In genomic region chr7:92924800-92925199, GRCh38 we compare ENCODE assay signal across 20 cellular contexts.
"Had no signal": no experiment of that assay in that cellular context is flagged by ENCODE, and none has a peak within 500 bp of the region (broad histone marks: within the 10 kb centered on the region; RNA-seq: fewer than 3 reads in every experiment).

No MANE protein-coding gene starts in this region.

- H3K36me3 ChIP-seq: esophagus squamous epithelium, gastroesophageal sphincter, neutrophil, sigmoid colon, tibial nerve, upper lobe of right lung, vagina had no signal

- H3K9me3 ChIP-seq: esophagus squamous epithelium, neutrophil, sigmoid colon, testis, vagina had no signal

- H3K27ac ChIP-seq: esophagus squamous epithelium, gastroesophageal sphincter, neutrophil, sigmoid colon, skin epidermis, testis, tibial nerve, upper lobe of right lung, vagina had no signal

- DNase-seq: effector memory CD4-positive, alpha-beta T cell; esophagus squamous epithelium; foreskin fibroblast; glutamatergic neuron; left colon; left ventricle myocardium superior; naive thymus-derived CD4-positive, alpha-beta T cell; nephron progenitor cell; sigmoid colon; stimulated activated CD4-positive, alpha-beta T cell treated with anti-CD3 and anti-CD28 coated beads, Interleukin-2, amount 100 ng/mL, for 24 hours; stimulated activated CD4-positive, alpha-beta T cell treated with anti-CD3 and anti-CD28 coated beads, Interleukin-4, amount 100 ng/mL, for 4 hours; stimulated activated naive B cell treated with anti-CD40 and anti-IgM and Interleukin-4, amounts not matched to agents 10 μg/mL and 1 μg/mL and 100 μg/mL, for 72 hours; stimulated activated naive CD8-positive, alpha-beta T cell treated with anti-CD3 and anti-CD28 coated beads, Interleukin-15, amount 100 ng/mL, for 72 hours; testis; upper lobe of right lung had no signal

- H3K27me3 ChIP-seq: gastroesophageal sphincter, neutrophil, testis, tibial nerve, upper lobe of right lung, vagina had no signal

- H3K4me1 ChIP-seq: gastroesophageal sphincter, sigmoid colon, testis, upper lobe of right lung, vagina had no signal

- H3K4me3 ChIP-seq: esophagus squamous epithelium, gastroesophageal sphincter, sigmoid colon, skin epidermis, testis, tibial nerve, upper lobe of right lung, vagina had no signal

- ATAC-seq: gastroesophageal sphincter; left colon; left ventricle myocardium superior; naive thymus-derived CD4-positive, alpha-beta T cell; stimulated activated naive B cell treated with anti-CD40 and anti-IgM and Interleukin-4, amounts not matched to agents 10 μg/mL and 1 μg/mL and 100 μg/mL, for 72 hours; stimulated activated naive CD8-positive, alpha-beta T cell treated with anti-CD3 and anti-CD28 coated beads, Interleukin-15, amount 100 ng/mL, for 72 hours; upper lobe of right lung had no signal
